ENCODE assay signal across 21 cellular contexts in genomic region chr1:191875994-191876393, GRCh38.
"Had no signal": no experiment of that assay in that cellular context is flagged by ENCODE, and none has a peak within 500 bp of the region (broad histone marks: within the 10 kb centered on the region; RNA-seq: fewer than 3 reads in every experiment).

No MANE protein-coding gene starts in this region.

- H3K4me1 ChIP-seq: colonic mucosa, esophagus muscularis mucosa, foreskin keratinocyte, gastrocnemius medialis, heart left ventricle, left lung, lower lobe of right lung had no signal

- H3K4me3 ChIP-seq: colonic mucosa, esophagus muscularis mucosa, gastrocnemius medialis, heart left ventricle, left lung, lower lobe of right lung, mucosa of descending colon had no signal

- H3K27ac Mint-ChIP-seq: dendritic cell treated with granulocyte-macrophage colony-stimulating factor and Interleukin-4, amounts not matched to agents 40 ng/mL and 50 ng/mL, for 4 days; mesothelial cell of epicardium; naive B cell had no signal

- H3K27me3 Mint-ChIP-seq: dendritic cell treated with granulocyte-macrophage colony-stimulating factor and Interleukin-4, amounts not matched to agents 40 ng/mL and 50 ng/mL, for 4 days; naive B cell had no signal

- H3K4me1 Mint-ChIP-seq: mesothelial cell of epicardium, naive B cell had no signal

- H3K27me3 ChIP-seq: colonic mucosa, esophagus muscularis mucosa, foreskin keratinocyte, gastrocnemius medialis, heart left ventricle, left lung had no signal

- H3K4me3 Mint-ChIP-seq: dendritic cell treated with granulocyte-macrophage colony-stimulating factor and Interleukin-4, amounts not matched to agents 40 ng/mL and 50 ng/mL, for 4 days; mesothelial cell of epicardium; naive B cell had no signal

- H3K36me3 Mint-ChIP-seq: mesothelial cell of epicardium, naive B cell had no signal

- H3K36me3 ChIP-seq: colonic mucosa, esophagus muscularis mucosa, gastrocnemius medialis, heart left ventricle, left lung, lower lobe of right lung had no signal

- ATAC-seq: foreskin keratinocyte, gastrocnemius medialis, heart left ventricle, left colon, left lung, left ventricle myocardium superior, lower lobe of right lung, mucosa of descending colon had no signal

- FAIRE-seq: endothelial cell of umbilical vein, islet of Langerhans, keratinocyte had no signal

- H3K9me3 Mint-ChIP-seq: dendritic cell treated with granulocyte-macrophage colony-stimulating factor and Interleukin-4, amounts not matched to agents 40 ng/mL and 50 ng/mL, for 4 days; mesothelial cell of epicardium had no signal

- H3K9me3 ChIP-seq: colonic mucosa, esophagus muscularis mucosa, gastrocnemius medialis, heart left ventricle, lower lobe of right lung, mucosa of descending colon had no signal

- H3K27ac ChIP-seq: colonic mucosa, esophagus muscularis mucosa, foreskin keratinocyte, gastrocnemius medialis, heart left ventricle, left lung, lower lobe of right lung had no signal

- DNase-seq: colonic mucosa; cortex of kidney; effector CD8-positive, alpha-beta T cell; foreskin keratinocyte; gastrocnemius medialis; heart left ventricle; hippocampal formation; kidney glomerular epithelial cell; left colon; left lung; left ventricle myocardium superior; lower lobe of right lung; mesenchymal stem cell; mucosa of descending colon; naive B cell had no signal
